In the genomic region with DNA sequence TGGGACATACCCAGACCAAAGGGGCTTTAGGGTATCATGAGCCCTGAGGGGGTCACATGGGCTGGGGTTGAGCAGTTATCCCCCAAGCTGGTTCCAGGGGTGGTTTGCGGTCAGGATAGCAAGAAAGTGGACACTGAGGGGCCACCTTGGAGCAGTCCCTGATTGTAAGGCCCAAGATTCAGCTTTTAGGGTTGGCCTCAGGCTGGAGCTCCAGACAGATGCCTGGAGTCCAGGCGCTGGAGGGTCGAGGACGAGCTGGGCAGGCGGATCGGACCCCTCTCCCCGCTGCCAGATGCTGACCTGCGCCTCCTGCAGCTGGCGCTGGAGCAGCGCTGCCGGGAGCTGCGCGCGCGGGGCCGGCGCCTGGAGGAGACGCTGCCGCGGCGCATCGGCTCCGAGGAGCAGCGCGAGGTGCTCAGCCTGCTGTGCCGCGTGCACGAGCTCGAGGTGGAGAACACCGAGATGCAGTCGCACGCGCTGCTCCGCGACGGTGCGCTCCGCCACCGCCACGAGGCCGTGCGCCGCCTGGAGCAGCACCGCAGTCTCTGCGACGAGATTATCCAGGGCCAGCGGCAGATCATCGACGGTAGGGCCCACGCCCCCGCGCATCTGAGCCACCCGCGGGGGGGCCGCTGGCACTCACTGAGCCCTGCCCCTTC, we compare ENCODE assay signal across 18 cellular contexts. TPM values are rescaled to one million over a fixed set of nuclear protein-coding genes. Genes with fewer than 3 reads are reported as not detected.
DNase-seq lines count a peak whose midpoint lies in the region; ATAC-seq and TF ChIP-seq lines count a peak whose summit lies in the region.
"Had no signal": no experiment of that assay in that cellular context is flagged by ENCODE, and none has a peak within 500 bp of the region (broad histone marks: within the 10 kb centered on the region; RNA-seq: fewer than 3 reads in every experiment).

No MANE protein-coding gene starts in this region.

- H3K4me1 ChIP-seq in foreskin keratinocyte = no peaks in the 10 kb centered on the region
- H3K4me1 ChIP-seq: Caco-2, lower lobe of right lung had no signal

- no peaks in the 10 kb centered on the region for H3K9me3 Mint-ChIP-seq in activated CD4-positive, alpha-beta T cell treated with anti-CD3 and anti-CD28 coated beads, Interleukin-2, amount 10 ng/mL, durations not matched to agents 7 days and 5 days
- H3K9me3 Mint-ChIP-seq: stimulated activated naive CD8-positive, alpha-beta T cell treated with anti-CD3 and anti-CD28 coated beads, Interleukin-15, Interleukin-2, amounts not matched to agents 100 ng/mL and 50 ng/mL, for 24 hours had no signal

- no peaks in the 10 kb centered on the region for H3K4me1 Mint-ChIP-seq in activated CD4-positive, alpha-beta T cell treated with anti-CD3 and anti-CD28 coated beads, Interleukin-2, amount 10 ng/mL, durations not matched to agents 7 days and 5 days

- POLR2A ChIA-PET in activated CD4-positive, alpha-beta T cell treated with anti-CD3 and anti-CD28 coated beads, Interleukin-2, amount 10 ng/mL, durations not matched to agents 7 days and 5 days (lab: Charles Lee) = interaction anchor here (0.7 kb wide), 2 partner anchors 11 to 34 kb away, joined by 3 read pairs; no protein-coding TSS in a partner anchor

- peak; percentile 47 for ATAC-seq in foreskin keratinocyte
- ATAC-seq in HG02763 (IDR thresholded peaks at IDR 0.05; ENCODE audit: unreplicated experiment) = no peak
- ATAC-seq: lower lobe of right lung had no signal

- peak; percentile 47 for TF ChIP-seq CTCF in foreskin keratinocyte (conservative IDR thresholded peaks at IDR 0.05)

- H3K27me3 ChIP-seq in foreskin keratinocyte = peaks cover 70% of the 10 kb centered on the region

- no peaks in the 10 kb centered on the region for H3K36me3 Mint-ChIP-seq in activated CD4-positive, alpha-beta T cell treated with anti-CD3 and anti-CD28 coated beads, Interleukin-2, amount 10 ng/mL, durations not matched to agents 7 days and 5 days (ENCODE audit: low read depth)

- peaks cover 58% of the 10 kb centered on the region for H3K27me3 Mint-ChIP-seq in activated CD4-positive, alpha-beta T cell treated with anti-CD3 and anti-CD28 coated beads, Interleukin-2, amount 10 ng/mL, durations not matched to agents 7 days and 5 days

- no peak overlapping the region for H3K4me3 Mint-ChIP-seq in activated CD4-positive, alpha-beta T cell treated with anti-CD3 and anti-CD28 coated beads, Interleukin-2, amount 10 ng/mL, durations not matched to agents 7 days and 5 days
- H3K4me3 Mint-ChIP-seq: stimulated activated naive CD8-positive, alpha-beta T cell treated with anti-CD3 and anti-CD28 coated beads, Interleukin-15, Interleukin-2, amounts not matched to agents 100 ng/mL and 50 ng/mL, for 24 hours had no signal

- H3K27ac Mint-ChIP-seq in activated CD4-positive, alpha-beta T cell treated with anti-CD3 and anti-CD28 coated beads, Interleukin-2, amount 10 ng/mL, durations not matched to agents 7 days and 5 days = no peak overlapping the region
- H3K27ac Mint-ChIP-seq: stimulated activated naive CD8-positive, alpha-beta T cell treated with anti-CD3 and anti-CD28 coated beads, Interleukin-15, Interleukin-2, amounts not matched to agents 100 ng/mL and 50 ng/mL, for 24 hours had no signal

- CTCF ChIA-PET in activated CD4-positive, alpha-beta T cell treated with anti-CD3 and anti-CD28 coated beads, Interleukin-2, amount 10 ng/mL, durations not matched to agents 7 days and 5 days (lab: Charles Lee) = interaction anchor here (0.6 to 2.4 kb wide), 7 partner anchors 10 to 133 kb away, joined by 3 to 5 read pairs (median 3); a partner anchor contains a TSS

- DNase-seq in activated CD4-positive, alpha-beta T cell treated with anti-CD3 and anti-CD28 coated beads, Interleukin-2, amount 10 ng/mL, durations not matched to agents 7 days and 5 days = peak; percentile 15
- no peak for DNase-seq in activated CD4-positive, alpha-beta T cell treated with anti-CD3 and anti-CD28 coated beads for 1 hour
- DNase-seq in RPMI8226 = peak; percentile 57
- no peak for DNase-seq in foreskin keratinocyte
- DNase-seq in retina = peak; percentile 73
- no peak for DNase-seq in SIG-M5 treated with dmso at 0.1 percent for 504 hours (lab: John Stamatoyannopoulos, UW; ENCODE audit: unreplicated experiment)
- DNase-seq in NOMO-1 (lab: John Stamatoyannopoulos, UW; ENCODE audit: unreplicated experiment in 2 of 2) = no peak
- DNase-seq: Caco-2, esophagus squamous epithelium, hippocampal formation, lower lobe of right lung, NCI-H2081, NCI-H69 had no signal

- no peak overlapping the region for H3K27ac ChIP-seq in foreskin keratinocyte
- H3K27ac ChIP-seq: esophagus squamous epithelium, lower lobe of right lung, neutrophil had no signal

RNA-seq across cellular contexts. Expression of a gene that starts 10.0 kb away (rescaled TPM):
- total RNA-seq in activated CD4-positive, alpha-beta T cell treated with anti-CD3 and anti-CD28 coated beads, Interleukin-2, amount 10 ng/mL, durations not matched to agents 7 days and 5 days = not detected
- not detected in 2 replicates for total RNA-seq in foreskin keratinocyte
- polyA plus RNA-seq in foreskin keratinocyte = not detected in 2 replicates
- total RNA-seq: Caco-2, esophagus squamous epithelium, lower lobe of right lung, M059J, RPMI7951 had no signal

RNA-seq across cellular contexts. Expression of a gene that starts 15.6 kb away (rescaled TPM):
- total RNA-seq in activated CD4-positive, alpha-beta T cell treated with anti-CD3 and anti-CD28 coated beads, Interleukin-2, amount 10 ng/mL, durations not matched to agents 7 days and 5 days = not detected
- not detected in 2 replicates for total RNA-seq in foreskin keratinocyte
- polyA plus RNA-seq in foreskin keratinocyte = not detected in 2 replicates
- total RNA-seq: Caco-2, lower lobe of right lung, M059J, RPMI7951 had no signal

RNA-seq across cellular contexts. Expression of a gene that starts 25.7 kb away (rescaled TPM):
- under 1 TPM; 0.69 to 0.79 TPM for total RNA-seq in activated CD4-positive, alpha-beta T cell treated with anti-CD3 and anti-CD28 coated beads, Interleukin-2, amount 10 ng/mL, durations not matched to agents 7 days and 5 days
- 0.03 and 0.04 TPM in 2 replicates for total RNA-seq in foreskin keratinocyte
- polyA plus RNA-seq in foreskin keratinocyte = 0.02 and 0.03 TPM in 2 replicates
- total RNA-seq: Caco-2, M059J, RPMI7951 had no signal

Comparison
In these comparisons a context has a peak if more than half of its experiments do, and no peak if none do; other contexts are left out.
1. DNase-seq: peak in activated CD4-positive, alpha-beta T cell treated with anti-CD3 and anti-CD28 coated beads, Interleukin-2, amount 10 ng/mL, durations not matched to agents 7 days and 5 days (single experiment), RPMI8226 (single experiment) and retina (single experiment); none in activated CD4-positive, alpha-beta T cell treated with anti-CD3 and anti-CD28 coated beads for 1 hour (single experiment), foreskin keratinocyte (0 of 2), SIG-M5 treated with dmso at 0.1 percent for 504 hours (single experiment) and NOMO-1 (0 of 2).